In genomic region chr17:76869878-76870714, GRCh38 we compare ENCODE assay signal across 14 cellular contexts. TPM values are rescaled to one million over a fixed set of nuclear protein-coding genes. Genes with fewer than 3 reads are reported as not detected.
DNase-seq lines count a peak whose midpoint lies in the region; ATAC-seq, FAIRE-seq and TF ChIP-seq lines count a peak whose summit lies in the region.
"Had no signal": no experiment of that assay in that cellular context is flagged by ENCODE, and none has a peak within 500 bp of the region (broad histone marks: within the 10 kb centered on the region; RNA-seq: fewer than 3 reads in every experiment).

No MANE protein-coding gene starts in this region.

- H3K27ac ChIP-seq in A549, result peak overlapping the region; percentile 93 to 97

- H3K4me3 ChIP-seq in A549 (peak overlapping the region; percentile 70), H7 (ENCODE audit: insufficient read depth, low read depth, low read length) (peak overlapping the region; percentile 44), astrocyte of the cerebellum (ENCODE audit: low read depth, low read length) (peak overlapping the region; percentile 31)

- TF ChIP-seq RAD21 in A549 (conservative IDR thresholded peaks at IDR 0.05 in 1 of 2, IDR thresholded peaks at IDR 0.05 in 1 of 2), result no peak

- no peak for TF ChIP-seq POLR2A in A549 (IDR thresholded peaks at IDR 0.05; ENCODE audit: low read length)

- no peak for TF ChIP-seq CTCF in A549 (IDR thresholded peaks at IDR 0.05)
- no peak for TF ChIP-seq CTCF in astrocyte of the cerebellum (IDR thresholded peaks at IDR 0.05; ENCODE audit: low read depth, low read length, missing control alignments)

- peaks cover 8% of the 10 kb centered on the region for H3K9me3 ChIP-seq in A549

- H3K27me3 ChIP-seq in H7 (ENCODE audit: control insufficient read depth, insufficient read depth, low read length), result peaks cover 20% of the 10 kb centered on the region

- no peaks in the 10 kb centered on the region for H3K36me3 ChIP-seq in H7 (replicated peaks; ENCODE audit: control insufficient read depth, insufficient read depth, low read length)

- peaks cover 61% of the 10 kb centered on the region for H3K4me1 ChIP-seq in A549

- no peak for DNase-seq in A549 (ENCODE audit: low read depth in 1 of 2, low spot score in 1 of 2)
- DNase-seq in H7, result peak; percentile 95
- no peak for DNase-seq in astrocyte of the cerebellum (ENCODE audit: low read depth)
- peak; percentile 14 for DNase-seq in iris pigment epithelial cell (ENCODE audit: low read depth)
- DNase-seq in activated effector memory CD4-positive, alpha-beta T cell treated with anti-CD3 and anti-CD28 coated beads, Interleukin-2, amount 50 U/mL, for 16 hours, result no peak
- no peak for DNase-seq in NAMALWA (ENCODE audit: low spot score)
- no peak for DNase-seq in pons (ENCODE audit: low spot score)
- DNase-seq: immature natural killer cell; NCI-H345; stimulated activated CD8-positive, alpha-beta memory T cell treated with anti-CD3 and anti-CD28 coated beads, Interleukin-4, amount 100 ng/mL, for 48 hours had no signal

- CTCF ChIA-PET in A549 (lab: Yijun Ruan, JAX), result interaction anchor here (0.6 to 10.2 kb wide), 11 partner anchors 11 to 219 kb away, joined by 4 to 776 read pairs (median 7); no protein-coding TSS in a partner anchor

- no peak for TF ChIP-seq EP300 in A549 (IDR thresholded peaks at IDR 0.05)

- no peak for FAIRE-seq in A549 (lab: Jason Lieb, UNC)
- FAIRE-seq: GM18507 had no signal

- 92% methylated on average over 42 of the region's 58 CpGs for WGBS in A549 (ENCODE audit: missing lambda C conversion rate)

- peak overlapping the region; percentile 87 for H3K4me2 ChIP-seq in A549

- ATAC-seq in A549 (no peak), HG03196 (IDR thresholded peaks at IDR 0.05; ENCODE audit: unreplicated experiment) (no peak)
- ATAC-seq: naive thymus-derived CD4-positive, alpha-beta T cell; Right ventricle myocardium inferior had no signal

- in situ Hi-C loops in astrocyte of the cerebellum (cut with HindIII; ENCODE audit: low sequenced_read_pairs), result no loop called here

- POLR2A ChIA-PET in A549 (lab: Yijun Ruan, JAX), result interaction anchor here (3.0 kb wide), 1 partner anchor 187 kb away, joined by 17 read pairs; no protein-coding TSS in a partner anchor

TF ChIP-seq in A549, 52 proteins besides CTCF, POLR2A, EP300 and RAD21:
- no peak for TF ChIP-seq HDAC2 (IDR thresholded peaks at IDR 0.05)
- TF ChIP-seq REST (IDR thresholded peaks at IDR 0.05), result peak; percentile 88
- no peak for TF ChIP-seq JUN (IDR thresholded peaks at IDR 0.05)
- TF ChIP-seq SREBF2 (IDR thresholded peaks at IDR 0.05), result no peak

RNA-seq across cellular contexts. Expression of gene MGAT5B, which starts 1.9 kb away (rescaled TPM):
- polyA plus RNA-seq in A549 (2011; rRNA removed), result 7.6 and 10.3 TPM in 2 replicates
- polyA plus RNA-seq in A549 (2012; cell fraction: cytosol; rRNA removed), result 11.9 and 18.0 TPM in 2 replicates
- 40.3 and 50.7 TPM in 2 replicates for polyA plus RNA-seq in A549 (2012; cell fraction: nucleus; rRNA removed)
- 16.2 to 22.8 TPM (median 21.7 TPM) in 3 replicates for polyA plus RNA-seq in A549 (2017; fragmentation: RNase III; extraction: RNeasy Plus Mini Kit Qiagen cat#74134 plus additional on column Dnase treatment)
- polyA minus RNA-seq in A549 (2011; rRNA and poly(A)+ RNA removed), result 11.3 and 15.5 TPM in 2 replicates
- total RNA-seq in H7 (2014; rRNA removed; shearing (Covaris generic)), result 3.7 and 4.2 TPM in 2 replicates
- total RNA-seq: Right ventricle myocardium inferior had no signal
- polyA plus RNA-seq: immature natural killer cell had no signal

Comparison
In these comparisons a context has a peak if more than half of its experiments do, and no peak if none do; other contexts are left out.
1. DNase-seq: peak in H7 (single experiment) and iris pigment epithelial cell (single experiment); none in A549 (0 of 2), astrocyte of the cerebellum (single experiment), activated effector memory CD4-positive, alpha-beta T cell treated with anti-CD3 and anti-CD28 coated beads, Interleukin-2, amount 50 U/mL, for 16 hours (single experiment), NAMALWA (single experiment) and pons (single experiment).
2. Peak in every context shown above with its lines, with median percentiles within 50 percentile points of each other: H3K4me3 ChIP-seq.